In the genomic region with DNA sequence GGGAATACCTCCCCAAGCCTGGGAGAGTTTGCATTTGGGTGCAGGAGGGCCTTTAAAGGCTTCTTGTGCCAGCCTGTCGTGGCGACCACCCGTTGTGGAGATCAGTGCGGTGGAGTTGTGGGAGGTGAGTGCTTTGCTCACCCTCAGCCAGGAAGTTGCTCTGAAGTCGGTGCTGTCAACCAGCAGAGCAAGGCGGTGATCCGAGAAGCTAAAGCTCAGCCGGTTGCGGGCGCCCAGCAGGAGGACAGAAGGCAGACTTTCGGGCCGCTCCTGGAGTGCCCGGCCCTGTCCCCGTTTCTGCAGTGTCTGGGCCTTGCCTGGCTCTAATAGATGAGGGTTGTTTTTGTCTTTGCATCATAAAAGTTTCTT, we compare ENCODE assay signal across 8 cellular contexts. TPM values are rescaled to one million over a fixed set of nuclear protein-coding genes. Genes with fewer than 3 reads are reported as not detected.
DNase-seq lines count a peak whose midpoint lies in the region; ATAC-seq, FAIRE-seq and TF ChIP-seq lines count a peak whose summit lies in the region.

No MANE protein-coding gene starts in this region.

- H3K27ac Mint-ChIP-seq in nephron progenitor cell, result peak overlapping the region; percentile 100

- FAIRE-seq in RCC 7860 (lab: Jason Lieb, UNC), result no peak

- H3K4me3 Mint-ChIP-seq in nephron progenitor cell, result peak overlapping the region; percentile 100

- H3K4me3 ChIP-seq in GM08714 (ENCODE audit: low read length), result peak overlapping the region; percentile 83
- peak overlapping the region; percentile 95 for H3K4me3 ChIP-seq in ectodermal cell (ENCODE audit: insufficient read depth, low read depth, low read length)

- H3K36me3 ChIP-seq in ectodermal cell (ENCODE audit: control insufficient read depth, insufficient read depth, low read length), result peaks cover 32% of the 10 kb centered on the region

- no peak for TF ChIP-seq CTCF in nephron progenitor cell (IDR thresholded peaks at IDR 0.05)

- H3K4me1 ChIP-seq in ectodermal cell (ENCODE audit: control insufficient read depth, insufficient read depth, low read length), result peaks cover 12% of the 10 kb centered on the region

- WGBS in ectodermal cell, 2 experiments, result 4 to 5% methylated on average over 14 of the region's 14 CpGs

- peaks cover 7% of the 10 kb centered on the region for H3K27me3 Mint-ChIP-seq in nephron progenitor cell (ENCODE audit: low read depth, poor library complexity)

- no peak overlapping the region for H3K27ac ChIP-seq in ectodermal cell (ENCODE audit: insufficient read depth, low read depth, low read length, poor library complexity, severe bottlenecking)

- H3K9me3 ChIP-seq in ectodermal cell (ENCODE audit: control insufficient read depth, low read length), result no peaks in the 10 kb centered on the region

- DNase-seq in RCC 7860 (ENCODE audit: low spot score) (peak; percentile 16), nephron progenitor cell (peak; percentile 42), DMS114 treated with DMSO at 0.1 percent for 48 hours (lab: John Stamatoyannopoulos, UW; ENCODE audit: unreplicated experiment) (no peak), NCI-H510A treated with DMSO at 0.1 percent for 48 hours (lab: John Stamatoyannopoulos, UW) (no peak), LoVo (ENCODE audit: low spot score) (no peak)

- H3K9me3 Mint-ChIP-seq in nephron progenitor cell, result no peaks in the 10 kb centered on the region

- H3K27me3 ChIP-seq in ectodermal cell (ENCODE audit: control insufficient read depth, insufficient read depth, low read length, poor library complexity, severe bottlenecking), result no peaks in the 10 kb centered on the region

- H3K36me3 Mint-ChIP-seq in nephron progenitor cell (ENCODE audit: low read depth), result peaks cover 10% of the 10 kb centered on the region

- peaks cover 32% of the 10 kb centered on the region for H3K4me1 Mint-ChIP-seq in nephron progenitor cell

- no peak for ATAC-seq in GM18511 (IDR thresholded peaks at IDR 0.05; ENCODE audit: unreplicated experiment)

RNA-seq across cellular contexts. Expression of gene UBE2I, which starts 1.4 kb away (rescaled TPM):
- polyA plus RNA-seq in ectodermal cell (2013, experiment 1 of 4), result 274 TPM
- polyA plus RNA-seq in ectodermal cell (2013, experiment 2 of 4), result 281 TPM
- polyA plus RNA-seq in ectodermal cell (2013, experiment 3 of 4), result 208 TPM
- polyA plus RNA-seq in ectodermal cell (2013, experiment 4 of 4), result 220 TPM

RNA-seq across cellular contexts. Expression of gene BAIAP3, which starts 22.6 kb away (rescaled TPM):
- 4.6 TPM for polyA plus RNA-seq in ectodermal cell (2013, experiment 1 of 4)
- 6.2 TPM for polyA plus RNA-seq in ectodermal cell (2013, experiment 2 of 4)
- polyA plus RNA-seq in ectodermal cell (2013, experiment 3 of 4), result 6.1 TPM
- 8.9 TPM for polyA plus RNA-seq in ectodermal cell (2013, experiment 4 of 4)

RNA-seq across cellular contexts. Expression of gene TSR3, which starts 40.9 kb away (rescaled TPM):
- 48.1 TPM for polyA plus RNA-seq in ectodermal cell (2013, experiment 1 of 4)
- 47.3 TPM for polyA plus RNA-seq in ectodermal cell (2013, experiment 2 of 4)
- polyA plus RNA-seq in ectodermal cell (2013, experiment 3 of 4), result 46.4 TPM
- 49.2 TPM for polyA plus RNA-seq in ectodermal cell (2013, experiment 4 of 4)

RNA-seq across cellular contexts. Expression of gene GNPTG, which starts 40.9 kb away (rescaled TPM):
- polyA plus RNA-seq in ectodermal cell (2013, experiment 1 of 4), result 34.7 TPM
- 34.0 TPM for polyA plus RNA-seq in ectodermal cell (2013, experiment 2 of 4)
- polyA plus RNA-seq in ectodermal cell (2013, experiment 3 of 4), result 23.3 TPM
- 30.5 TPM for polyA plus RNA-seq in ectodermal cell (2013, experiment 4 of 4)

RNA-seq across cellular contexts. Expression of gene TPSD1, which starts 54.9 kb away (rescaled TPM):
- not detected for polyA plus RNA-seq in ectodermal cell (2013, experiment 1 of 4)
- polyA plus RNA-seq in ectodermal cell (2013, experiment 2 of 4), result 0.37 TPM
- 0.21 TPM for polyA plus RNA-seq in ectodermal cell (2013, experiment 3 of 4)
- 0.24 TPM for polyA plus RNA-seq in ectodermal cell (2013, experiment 4 of 4)

Comparison
In these comparisons a context has a peak if more than half of its experiments do, and no peak if none do; other contexts are left out.
1. DNase-seq: peak in RCC 7860 (single experiment) and nephron progenitor cell (single experiment); none in DMS114 treated with DMSO at 0.1 percent for 48 hours (single experiment), NCI-H510A treated with DMSO at 0.1 percent for 48 hours (single experiment) and LoVo (single experiment).